8 cellular contexts compared by ENCODE assay signal in genomic region chr22:46649176-46650077, GRCh38. TPM values are rescaled to one million over a fixed set of nuclear protein-coding genes. Genes with fewer than 3 reads are reported as not detected.
A peak's percentile ranks its signal among the peaks of the same experiment; 100 is the strongest.
DNase-seq lines count a peak whose midpoint lies in the region; ATAC-seq and TF ChIP-seq lines count a peak whose summit lies in the region.

No MANE protein-coding gene starts in this region.

- peak; percentile 70 for ATAC-seq in Right ventricle myocardium superior (ENCODE audit: poor library complexity)
- ATAC-seq in HG03039 (IDR thresholded peaks at IDR 0.05; ENCODE audit: unreplicated experiment) = no peak

- peak; percentile 11 for DNase-seq in EH (ENCODE audit: low read depth)
- DNase-seq in RWPE1 (ENCODE audit: low spot score) = no peak
- DNase-seq in Right ventricle myocardium superior = peak; percentile 67
- no peak for DNase-seq in HEK293T (ENCODE audit: extremely low spot score)
- DNase-seq in H7 = no peak
- DNase-seq in activated naive CD4-positive, alpha-beta T cell treated with anti-CD3 and anti-CD28 coated beads, Interleukin-2, amount 50 U/mL, for 16 hours = no peak

- no peaks in the 10 kb centered on the region for H3K9me3 ChIP-seq in skeletal muscle tissue (ENCODE audit: control insufficient read depth in 3 of 3, low read length in 3 of 3)

- POLR2A ChIA-PET in RWPE1 (lab: Yijun Ruan, JAX; ENCODE audit: low non-redundant PET) = no interaction called here
- POLR2A ChIA-PET in HEK293T (lab: Yijun Ruan, JAX) = no interaction called here

- TF ChIP-seq CTCF in RWPE1 (conservative IDR thresholded peaks at IDR 0.05; ENCODE audit: low read depth) = no peak

- H3K36me3 ChIP-seq in skeletal muscle tissue (ENCODE audit: control insufficient read depth in 3 of 3, insufficient read depth in 3 of 3, low read length in 3 of 3) = no peaks in the 10 kb centered on the region
- H3K36me3 ChIP-seq in H7 (replicated peaks; ENCODE audit: control insufficient read depth, insufficient read depth, low read length) = no peaks in the 10 kb centered on the region; the same call in 1 of the 2 replicates

- CTCF ChIA-PET in RWPE1 (lab: Yijun Ruan, JAX) (no interaction called here), HEK293T (lab: Yijun Ruan, JAX) (interaction anchor here (0.6 kb wide), 1 partner anchor 9 kb away, joined by 3 read pairs; no protein-coding TSS in a partner anchor)

- peak overlapping the region; percentile 27 to 79 (median 58) for H3K9ac ChIP-seq in skeletal muscle tissue (ENCODE audit: low read depth in 1 of 3, low read length in 3 of 3)

- intact Hi-C loops in Right ventricle myocardium superior (cut with DNase I) = no loop called here

- H3K4me3 ChIP-seq in skeletal muscle tissue (ENCODE audit: low read length in 3 of 3) = peak overlapping the region; percentile 23 to 34 (median 34)
- no peak overlapping the region for H3K4me3 ChIP-seq in H7 (ENCODE audit: insufficient read depth, low read depth, low read length)

- peak overlapping the region; percentile 68 for H3K27ac ChIP-seq in RWPE1
- peak overlapping the region; percentile 89 for H3K27ac ChIP-seq in skeletal muscle tissue (ENCODE audit: low read depth, low read length)

- H3K4me1 ChIP-seq in skeletal muscle tissue (ENCODE audit: control insufficient read depth in 3 of 3, insufficient read depth in 3 of 3, low read length in 3 of 3) = peaks cover 46 to 78% (median 60%) of the 10 kb centered on the region in 3 donors

- no peaks in the 10 kb centered on the region for H3K27me3 ChIP-seq in skeletal muscle tissue (ENCODE audit: control insufficient read depth in 3 of 3, insufficient read depth in 3 of 3, low read length in 3 of 3)
- no peaks in the 10 kb centered on the region for H3K27me3 ChIP-seq in H7 (ENCODE audit: control insufficient read depth, insufficient read depth, low read length)

TF ChIP-seq in HEK293T, 16 proteins besides CTCF, POLR2A, EP300 and RAD21:
- TF ChIP-seq FOXA1 (IDR thresholded peaks at IDR 0.05) = no peak
- no peak for TF ChIP-seq TARDBP (IDR thresholded peaks at IDR 0.05)
- TF ChIP-seq FOXM1 (IDR thresholded peaks at IDR 0.05; ENCODE audit: borderline replicate concordance) = no peak
- TF ChIP-seq CTBP1 (IDR thresholded peaks at IDR 0.05; ENCODE audit: borderline replicate concordance) = no peak
- TF ChIP-seq ARNT (IDR thresholded peaks at IDR 0.05) = no peak
- TF ChIP-seq BHLHE40 (IDR thresholded peaks at IDR 0.05; ENCODE audit: borderline replicate concordance) = no peak
- no peak for TF ChIP-seq FOXK2 (IDR thresholded peaks at IDR 0.05)
- TF ChIP-seq SUZ12 (IDR thresholded peaks at IDR 0.05) = no peak
- TF ChIP-seq L3MBTL2 (conservative IDR thresholded peaks at IDR 0.05) = no peak
- TF ChIP-seq, protein P1, sequence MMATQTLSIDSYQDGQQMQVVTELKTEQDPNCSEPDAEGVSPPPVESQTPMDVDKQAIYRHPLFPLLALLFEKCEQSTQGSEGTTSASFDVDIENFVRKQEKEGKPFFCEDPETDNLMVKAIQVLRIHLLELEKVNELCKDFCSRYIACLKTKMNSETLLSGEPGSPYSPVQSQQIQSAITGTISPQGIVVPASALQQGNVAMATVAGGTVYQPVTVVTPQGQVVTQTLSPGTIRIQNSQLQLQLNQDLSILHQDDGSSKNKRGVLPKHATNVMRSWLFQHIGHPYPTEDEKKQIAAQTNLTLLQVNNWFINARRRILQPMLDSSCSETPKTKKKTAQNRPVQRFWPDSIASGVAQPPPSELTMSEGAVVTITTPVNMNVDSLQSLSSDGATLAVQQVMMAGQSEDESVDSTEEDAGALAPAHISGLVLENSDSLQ (IDR thresholded peaks at IDR 0.05) = no peak
- no peak for TF ChIP-seq ELF4 (IDR thresholded peaks at IDR 0.05)
- no peak for TF ChIP-seq NFRKB (IDR thresholded peaks at IDR 0.05)
- no peak for TF ChIP-seq ZNF384 (IDR thresholded peaks at IDR 0.05)
- TF ChIP-seq LEF1 (IDR thresholded peaks at IDR 0.05; ENCODE audit: borderline replicate concordance) = no peak
- no peak for TF ChIP-seq HDGF (IDR thresholded peaks at IDR 0.05; ENCODE audit: borderline replicate concordance)
- TF ChIP-seq SP1 (IDR thresholded peaks at IDR 0.05) = no peak

RNA-seq across cellular contexts. Expression of gene GRAMD4, which starts 29.2 kb away (rescaled TPM):
- total RNA-seq in Right ventricle myocardium superior (80.7 TPM), skeletal muscle tissue (26.1 TPM)
- 17.1 and 18.9 TPM in 2 replicates for total RNA-seq in H7 (2014; rRNA removed; shearing (Covaris generic))

Comparison
In these comparisons a context has a peak if more than half of its experiments do, and no peak if none do; other contexts are left out.
1. DNase-seq: peak in EH (single experiment) and Right ventricle myocardium superior (single experiment); none in RWPE1 (single experiment), HEK293T (single experiment), H7 (single experiment) and activated naive CD4-positive, alpha-beta T cell treated with anti-CD3 and anti-CD28 coated beads, Interleukin-2, amount 50 U/mL, for 16 hours (single experiment).